ENCODE assay signal across 20 cellular contexts in genomic region chr15:94532226-94532625, GRCh38.
"Had no signal": no experiment of that assay in that cellular context is flagged by ENCODE, and none has a peak within 500 bp of the region (broad histone marks: within the 10 kb centered on the region; RNA-seq: fewer than 3 reads in every experiment).

No MANE protein-coding gene starts in this region.

- H3K27me3 ChIP-seq: esophagus squamous epithelium, gastroesophageal sphincter, stomach, upper lobe of left lung, uterus had no signal

- H3K9me3 ChIP-seq: esophagus squamous epithelium, gastroesophageal sphincter, neutrophil, stomach, upper lobe of left lung, uterus had no signal

- H3K27ac Mint-ChIP-seq: dendritic cell treated with granulocyte-macrophage colony-stimulating factor and Interleukin-4, amounts not matched to agents 40 ng/mL and 50 ng/mL, for 4 days; mesothelial cell of epicardium; natural killer cell treated with Interleukin-12 subunit alpha and Interleukin-12 subunit beta and Interleukin-15 and Interleukin-18, amount 100 ng/mL, for 72 hours had no signal

- ATAC-seq: gastroesophageal sphincter; left ventricle myocardium superior; natural killer cell treated with Interleukin-12 subunit alpha and Interleukin-12 subunit beta and Interleukin-15 and Interleukin-18, amount 100 ng/mL, for 72 hours had no signal

- DNase-seq: cerebellar nuclear complex; esophagus squamous epithelium; foreskin fibroblast; kidney; left cardiac atrium; left ventricle myocardium superior; mammary epithelial cell; posterior cingulate gyrus; small intestine; stimulated activated CD4-positive, alpha-beta T cell treated with anti-CD3 and anti-CD28 coated beads, Interleukin-12 subunit alpha, Interleukin-12 subunit beta, amount 100 ng/mL, for 4 hours; stimulated activated naive CD4-positive, alpha-beta T cell; stomach; substantia nigra; upper lobe of left lung; uterus had no signal

- H3K9me3 Mint-ChIP-seq: dendritic cell treated with granulocyte-macrophage colony-stimulating factor and Interleukin-4, amounts not matched to agents 40 ng/mL and 50 ng/mL, for 4 days; natural killer cell treated with Interleukin-12 subunit alpha and Interleukin-12 subunit beta and Interleukin-15 and Interleukin-18, amount 100 ng/mL, for 72 hours had no signal

- H3K4me1 Mint-ChIP-seq: mesothelial cell of epicardium had no signal

- H3K27ac ChIP-seq: esophagus squamous epithelium, gastroesophageal sphincter, neutrophil, stomach, upper lobe of left lung, uterus had no signal

- H3K36me3 ChIP-seq: esophagus squamous epithelium, gastroesophageal sphincter, neutrophil, stomach, upper lobe of left lung, uterus had no signal

- H3K4me3 ChIP-seq: esophagus squamous epithelium, gastroesophageal sphincter, stomach, upper lobe of left lung, uterus had no signal

- H3K4me3 Mint-ChIP-seq: dendritic cell treated with granulocyte-macrophage colony-stimulating factor and Interleukin-4, amounts not matched to agents 40 ng/mL and 50 ng/mL, for 4 days; mesothelial cell of epicardium; natural killer cell treated with Interleukin-12 subunit alpha and Interleukin-12 subunit beta and Interleukin-15 and Interleukin-18, amount 100 ng/mL, for 72 hours had no signal

- H3K36me3 Mint-ChIP-seq: mesothelial cell of epicardium; natural killer cell treated with Interleukin-12 subunit alpha and Interleukin-12 subunit beta and Interleukin-15 and Interleukin-18, amount 100 ng/mL, for 72 hours had no signal

- H3K4me1 ChIP-seq: esophagus squamous epithelium, gastroesophageal sphincter, stomach, upper lobe of left lung, uterus had no signal
